ENCODE assay signal across 27 cellular contexts in genomic region chr1:10745886-10746455, GRCh38. TPM values are rescaled to one million over a fixed set of nuclear protein-coding genes. Genes with fewer than 3 reads are reported as not detected.
DNase-seq lines count a peak whose midpoint lies in the region; ATAC-seq and TF ChIP-seq lines count a peak whose summit lies in the region.
"Had no signal": no experiment of that assay in that cellular context is flagged by ENCODE, and none has a peak within 500 bp of the region (broad histone marks: within the 10 kb centered on the region; RNA-seq: fewer than 3 reads in every experiment).

No MANE protein-coding gene starts in this region.

- H3K9me3 ChIP-seq in lower lobe of right lung = no peaks in the 10 kb centered on the region
- no peaks in the 10 kb centered on the region for H3K9me3 ChIP-seq in suprapubic skin
- H3K9me3 ChIP-seq: body of pancreas, gastroesophageal sphincter, neutrophil, Peyer's patch, spleen had no signal

- H3K27ac ChIP-seq in lower lobe of right lung (peak overlapping the region; percentile 80), suprapubic skin (peak overlapping the region; percentile 58)
- H3K27ac ChIP-seq: body of pancreas, gastroesophageal sphincter, neutrophil had no signal

- peak; percentile 86 for DNase-seq in NCI-H510A treated with DMSO at 0.1 percent for 48 hours (lab: John Stamatoyannopoulos, UW)
- peak; percentile 62 for DNase-seq in Right ventricle myocardium superior
- DNase-seq in lower lobe of right lung = peak; percentile 89
- no peak for DNase-seq in suprapubic skin (ENCODE audit: low spot score in 2 of 2)
- DNase-seq in ureter (ENCODE audit: low spot score) = no peak
- no peak for DNase-seq in NCI-H2107 (lab: John Stamatoyannopoulos, UW)
- no peak for DNase-seq in AG08395 (ENCODE audit: low spot score)
- DNase-seq: activated CD8-positive, alpha-beta T cell treated with anti-CD3 and anti-CD28 coated beads, Interleukin-2, amount 10 ng/mL, durations not matched to agents 7 days and 5 days; activated effector memory CD4-positive, alpha-beta T cell treated with anti-CD3 and anti-CD28 coated beads, Interleukin-2, amount 50 U/mL, for 16 hours; activated T-cell treated with anti-CD3 and anti-CD28 coated beads for 4 hours; AML-193; body of pancreas; CD8-positive, alpha-beta memory T cell; DMS153; effector CD8-positive, alpha-beta T cell; HFFc6; mammary epithelial cell; NCI-H1436 treated with DMSO at 0.1 percent for 48 hours; NCI-H2171 treated with DMSO at 0.1 percent for 48 hours; NCI-H69; Peyer's patch; spleen; stimulated activated CD4-positive, alpha-beta T cell treated with anti-CD3 and anti-CD28 coated beads, Interleukin-2, amount 100 ng/mL, for 48 hours had no signal

- 72% methylated on average over 18 of the region's 18 CpGs for WGBS in suprapubic skin

- H3K4me1 ChIP-seq in lower lobe of right lung (peaks cover 5% of the 10 kb centered on the region), suprapubic skin (peaks cover 21% of the 10 kb centered on the region)
- H3K4me1 ChIP-seq: body of pancreas, gastroesophageal sphincter, spleen had no signal

- no peak for TF ChIP-seq POLR2A in suprapubic skin (IDR thresholded peaks at IDR 0.05)

- H3K27me3 ChIP-seq in lower lobe of right lung (ENCODE audit: low read depth) (no peaks in the 10 kb centered on the region), suprapubic skin (no peaks in the 10 kb centered on the region)
- H3K27me3 ChIP-seq: body of pancreas, gastroesophageal sphincter, Peyer's patch had no signal

- H3K36me3 ChIP-seq in lower lobe of right lung (no peaks in the 10 kb centered on the region), suprapubic skin (no peaks in the 10 kb centered on the region)
- H3K36me3 ChIP-seq: gastroesophageal sphincter, neutrophil, spleen had no signal

- intact Hi-C loops in Right ventricle myocardium superior (cut with DNase I) = no loop called here
- intact Hi-C loops in lower lobe of right lung (cut with DNase I) = no loop called here

- ATAC-seq in Right ventricle myocardium superior (ENCODE audit: poor library complexity) (peak; percentile 76), lower lobe of right lung (peak; percentile 95 to 96)
- ATAC-seq: activated CD8-positive, alpha-beta T cell treated with anti-CD3 and anti-CD28 coated beads, Interleukin-2, amount 10 ng/mL, durations not matched to agents 7 days and 5 days; body of pancreas; esophagus mucosa; gastroesophageal sphincter; stimulated activated memory B cell treated with anti-CD40 and anti-IgM and Interleukin-4, amounts not matched to agents 10 μg/mL and 1 μg/mL and 100 μg/mL, for 72 hours had no signal

- H3K4me3 ChIP-seq in lower lobe of right lung = peak overlapping the region; percentile 19
- no peak overlapping the region for H3K4me3 ChIP-seq in suprapubic skin
- H3K4me3 ChIP-seq: body of pancreas, gastroesophageal sphincter, Peyer's patch had no signal

- TF ChIP-seq CTCF in lower lobe of right lung (IDR thresholded peaks at IDR 0.05) = no peak
- no peak for TF ChIP-seq CTCF in suprapubic skin (IDR thresholded peaks at IDR 0.05)

- TF ChIP-seq EP300 in suprapubic skin (IDR thresholded peaks at IDR 0.05) = no peak

RNA-seq across cellular contexts. Expression of gene CASZ1, which starts 50.5 kb away (rescaled TPM):
- total RNA-seq in Right ventricle myocardium superior (50.3 TPM), lower lobe of right lung (47.5 TPM), suprapubic skin (100 to 1,000 TPM; 106 to 229 (median 160) TPM), ureter (76.8 TPM)

Comparison
In these comparisons a context has a peak if more than half of its experiments do, and no peak if none do; other contexts are left out.
1. DNase-seq: peak in NCI-H510A treated with DMSO at 0.1 percent for 48 hours (single experiment), Right ventricle myocardium superior (single experiment) and lower lobe of right lung (single experiment); none in suprapubic skin (0 of 2), ureter (single experiment), NCI-H2107 (single experiment) and AG08395 (single experiment).